In genomic region chr7:15916666-15917388, GRCh38 we compare ENCODE assay signal across 20 cellular contexts.
DNase-seq lines count a peak whose midpoint lies in the region; FAIRE-seq and TF ChIP-seq lines count a peak whose summit lies in the region.
"Had no signal": no experiment of that assay in that cellular context is flagged by ENCODE, and none has a peak within 500 bp of the region (broad histone marks: within the 10 kb centered on the region; RNA-seq: fewer than 3 reads in every experiment).

No MANE protein-coding gene starts in this region.

- H3K4me3 ChIP-seq in adipocyte (ENCODE audit: low read length) (peak overlapping the region; percentile 53), sigmoid colon (no peak overlapping the region), transverse colon (no peak overlapping the region), kidney (ENCODE audit: low read length in 2 of 2) (no peak overlapping the region), left ventricle myocardium inferior (no peak overlapping the region)

- no peak overlapping the region for H3K4me3 Mint-ChIP-seq in CD14-positive monocyte
- H3K4me3 Mint-ChIP-seq: activated naive CD8-positive, alpha-beta T cell treated with anti-CD3 and anti-CD28 coated beads, Interleukin-2, amount 10 ng/mL, durations not matched to agents 7 days and 5 days; activated T-helper 1 cell treated with anti-CD3 and anti-CD28 coated beads, Interleukin-12 subunit alpha, Interleukin-12 subunit beta, Interleukin-2, Interleukin-4 antibody, amounts not matched to agents 30 ng/mL and 10 ng/mL and 1 ng/mL, durations not matched to agents 14 hours and 24 hours and 36 hours; IgD-negative memory B cell; memory B cell; natural killer cell treated with Interleukin-12 subunit alpha and Interleukin-12 subunit beta and Interleukin-15 and Interleukin-18, amount 100 ng/mL, for 72 hours had no signal

- no peak for FAIRE-seq in kidney (lab: Jason Lieb, UNC)
- FAIRE-seq: H1 had no signal

- H3K27me3 ChIP-seq in adipocyte (replicated peaks; ENCODE audit: control insufficient read depth, insufficient read depth, low read length) (no peaks in the 10 kb centered on the region), sigmoid colon (no peaks in the 10 kb centered on the region), transverse colon (no peaks in the 10 kb centered on the region), left ventricle myocardium inferior (ENCODE audit: low read depth) (no peaks in the 10 kb centered on the region)

- in situ Hi-C loops in transverse colon (cut with MboI; ENCODE audit: low pct_ligation_motif_present in 1 of 4, low pct_unique_long_range_greater_than_20kb in 1 of 4, low sequenced_read_pairs in 3 of 4): no loop called here

- no peak overlapping the region for H3K27ac Mint-ChIP-seq in CD14-positive monocyte
- H3K27ac Mint-ChIP-seq: activated naive CD8-positive, alpha-beta T cell treated with anti-CD3 and anti-CD28 coated beads, Interleukin-2, amount 10 ng/mL, durations not matched to agents 7 days and 5 days; activated T-helper 1 cell treated with anti-CD3 and anti-CD28 coated beads, Interleukin-12 subunit alpha, Interleukin-12 subunit beta, Interleukin-2, Interleukin-4 antibody, amounts not matched to agents 30 ng/mL and 10 ng/mL and 1 ng/mL, durations not matched to agents 14 hours and 24 hours and 36 hours; IgD-negative memory B cell; memory B cell; natural killer cell treated with Interleukin-12 subunit alpha and Interleukin-12 subunit beta and Interleukin-15 and Interleukin-18, amount 100 ng/mL, for 72 hours had no signal

- H3K9me3 Mint-ChIP-seq in CD14-positive monocyte: peaks cover 0 to 4% (median 2%) of the 10 kb centered on the region in 7 donors
- H3K9me3 Mint-ChIP-seq: activated naive CD8-positive, alpha-beta T cell treated with anti-CD3 and anti-CD28 coated beads, Interleukin-2, amount 10 ng/mL, durations not matched to agents 7 days and 5 days had no signal

- no peaks in the 10 kb centered on the region for H3K36me3 Mint-ChIP-seq in CD14-positive monocyte
- H3K36me3 Mint-ChIP-seq: activated naive CD8-positive, alpha-beta T cell treated with anti-CD3 and anti-CD28 coated beads, Interleukin-2, amount 10 ng/mL, durations not matched to agents 7 days and 5 days; IgD-negative memory B cell; memory B cell; natural killer cell treated with Interleukin-12 subunit alpha and Interleukin-12 subunit beta and Interleukin-15 and Interleukin-18, amount 100 ng/mL, for 72 hours had no signal

- no peak for TF ChIP-seq EP300 in sigmoid colon (IDR thresholded peaks at IDR 0.05)
- no peak for TF ChIP-seq EP300 in transverse colon (IDR thresholded peaks at IDR 0.05; ENCODE audit: low read depth)

- H3K4me1 Mint-ChIP-seq in CD14-positive monocyte: no peaks in the 10 kb centered on the region
- H3K4me1 Mint-ChIP-seq: activated naive CD8-positive, alpha-beta T cell treated with anti-CD3 and anti-CD28 coated beads, Interleukin-2, amount 10 ng/mL, durations not matched to agents 7 days and 5 days; IgD-negative memory B cell; memory B cell had no signal

- TF ChIP-seq POLR2A in sigmoid colon (IDR thresholded peaks at IDR 0.05): no peak
- no peak for TF ChIP-seq POLR2A in transverse colon (IDR thresholded peaks at IDR 0.05)

- TF ChIP-seq CTCF in sigmoid colon (IDR thresholded peaks at IDR 0.05): no peak
- no peak for TF ChIP-seq CTCF in transverse colon (IDR thresholded peaks at IDR 0.05)
- no peak for TF ChIP-seq CTCF in CD14-positive monocyte (IDR thresholded peaks at IDR 0.05)
- TF ChIP-seq CTCF in kidney (IDR thresholded peaks at IDR 0.05; ENCODE audit: borderline replicate concordance, extremely low read depth, insufficient read depth): no peak
- TF ChIP-seq CTCF in left ventricle myocardium inferior (IDR thresholded peaks at IDR 0.05; ENCODE audit: borderline replicate concordance): no peak

- H3K27ac ChIP-seq in sigmoid colon: peak overlapping the region; percentile 55 to 61 (median 58)
- H3K27ac ChIP-seq in transverse colon: peak overlapping the region in 1 of 4 donors; percentile 4
- H3K27ac ChIP-seq in kidney (ENCODE audit: low read depth in 2 of 2, low read length in 2 of 2): no peak overlapping the region
- no peak overlapping the region for H3K27ac ChIP-seq in left ventricle myocardium inferior (replicated peaks)

- H3K9me3 ChIP-seq in adipocyte (ENCODE audit: control insufficient read depth, low read length): no peaks in the 10 kb centered on the region
- H3K9me3 ChIP-seq in sigmoid colon: no peaks in the 10 kb centered on the region
- H3K9me3 ChIP-seq in transverse colon: no peaks in the 10 kb centered on the region
- H3K9me3 ChIP-seq in kidney (ENCODE audit: control insufficient read depth in 1 of 2, low read length in 2 of 2): no peaks in the 10 kb centered on the region
- H3K9me3 ChIP-seq in left ventricle myocardium inferior (replicated peaks): no peaks in the 10 kb centered on the region

- peaks cover 21% of the 10 kb centered on the region for H3K4me1 ChIP-seq in adipocyte (ENCODE audit: control insufficient read depth, insufficient read depth, low read length)
- peaks cover 0 to 30% (median 22%) of the 10 kb centered on the region in 4 donors for H3K4me1 ChIP-seq in sigmoid colon
- peaks cover 4 to 13% (median 8%) of the 10 kb centered on the region in 4 donors for H3K4me1 ChIP-seq in transverse colon
- no peaks in the 10 kb centered on the region for H3K4me1 ChIP-seq in kidney (ENCODE audit: control insufficient read depth in 1 of 2, insufficient read depth in 1 of 2, low read depth in 1 of 2, low read length in 2 of 2)
- no peaks in the 10 kb centered on the region for H3K4me1 ChIP-seq in left ventricle myocardium inferior

- 56 to 61% methylated on average over 5 of the region's 5 CpGs for WGBS in sigmoid colon, 2 donors
- 57 to 63% methylated on average over 3 to 5 of the region's 5 CpGs for WGBS in transverse colon (ENCODE audit: low coverage in 1 of 2), 2 donors

- H3K9ac ChIP-seq in adipocyte (ENCODE audit: low read length) (peak overlapping the region; percentile 71), kidney (ENCODE audit: low read length in 2 of 2) (no peak overlapping the region)

- H3K36me3 ChIP-seq in adipocyte (ENCODE audit: control insufficient read depth, insufficient read depth, low read length, severe bottlenecking) (no peaks in the 10 kb centered on the region), sigmoid colon (no peaks in the 10 kb centered on the region), transverse colon (no peaks in the 10 kb centered on the region), kidney (ENCODE audit: control insufficient read depth in 1 of 2, insufficient read depth in 2 of 2, low read length in 2 of 2) (no peaks in the 10 kb centered on the region), left ventricle myocardium inferior (no peaks in the 10 kb centered on the region)

- intact Hi-C loops in sigmoid colon (cut with DNase I) (no loop called here), transverse colon (cut with DNase I; ENCODE audit: low total_unique reads) (no loop called here), CD14-positive monocyte (cut with micrococcal nuclease) (no loop called here), kidney (cut with DNase I) (no loop called here), left ventricle myocardium inferior (cut with micrococcal nuclease) (no loop called here)

- H3K27me3 Mint-ChIP-seq in CD14-positive monocyte (ENCODE audit: low read depth in 3 of 3): no peaks in the 10 kb centered on the region
- H3K27me3 Mint-ChIP-seq: activated naive CD8-positive, alpha-beta T cell treated with anti-CD3 and anti-CD28 coated beads, Interleukin-2, amount 10 ng/mL, durations not matched to agents 7 days and 5 days; IgD-negative memory B cell; memory B cell; natural killer cell treated with Interleukin-12 subunit alpha and Interleukin-12 subunit beta and Interleukin-15 and Interleukin-18, amount 100 ng/mL, for 72 hours had no signal

- DNase-seq in EH (ENCODE audit: low read depth) (peak; percentile 58), adipocyte (ENCODE audit: low read depth) (peak; percentile 62), fibroblast of gingiva (ENCODE audit: low read depth) (peak; percentile 82), sigmoid colon (no peak), transverse colon (no peak), CD14-positive monocyte (ENCODE audit: low spot score) (no peak), kidney (no peak), left ventricle myocardium inferior (no peak)
- DNase-seq: activated naive CD8-positive, alpha-beta T cell treated with anti-CD3 and anti-CD28 coated beads, Interleukin-2, amount 10 ng/mL, durations not matched to agents 7 days and 5 days; Calu3; NCI-H1092; NCI-H2107; NCI-H526 treated with DMSO at 0.1 percent for 48 hours; SIG-M5; T-helper 2 cell had no signal

Comparison
In these comparisons a context has a peak if more than half of its experiments do, and no peak if none do; other contexts are left out.
1. DNase-seq: peak in EH (single experiment), adipocyte (single experiment) and fibroblast of gingiva (single experiment); none in sigmoid colon (single experiment), transverse colon (single experiment), CD14-positive monocyte (single experiment), kidney (single experiment) and left ventricle myocardium inferior (single experiment).
2. H3K27ac ChIP-seq: peak in sigmoid colon (4 of 4); none in kidney (0 of 2) and left ventricle myocardium inferior (single experiment).